Comparison of ENCODE assay signal across 8 cellular contexts in the genomic region with DNA sequence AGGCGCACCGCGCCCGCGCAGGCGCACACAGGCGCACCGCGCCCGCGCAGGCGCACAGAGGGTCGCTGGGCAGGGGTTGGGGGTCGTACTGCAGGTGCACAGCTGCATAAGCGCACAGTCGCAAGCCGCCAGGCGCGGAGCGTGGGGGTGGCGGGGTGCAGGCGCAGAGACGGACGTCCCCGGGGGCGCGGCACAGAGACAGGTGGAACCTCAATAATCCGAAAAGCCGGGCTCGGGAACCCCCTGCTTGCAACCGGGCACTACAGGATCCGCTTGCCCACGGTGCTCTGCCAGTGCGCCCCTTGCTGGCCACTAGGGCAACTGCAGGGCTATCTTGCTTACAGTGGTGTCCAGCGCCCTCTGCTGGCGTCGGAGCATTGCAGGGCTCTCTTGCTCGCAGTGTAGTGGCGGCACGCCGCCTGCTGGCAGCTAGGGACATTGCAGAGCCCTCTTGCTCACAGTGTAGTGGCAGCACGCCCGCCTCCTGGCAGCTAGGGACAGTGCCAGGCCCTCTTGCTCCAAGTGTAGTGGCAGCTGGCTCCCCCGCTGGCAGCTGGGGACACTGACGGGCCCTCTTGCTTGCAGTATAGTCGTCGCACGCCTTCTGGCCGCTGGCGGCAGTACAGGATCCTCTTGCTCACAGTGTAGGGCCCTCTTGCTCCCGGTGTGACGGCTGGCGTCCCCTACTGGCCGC. TPM values are rescaled to one million over a fixed set of nuclear protein-coding genes. Genes with fewer than 3 reads are reported as not detected.
DNase-seq lines count a peak whose midpoint lies in the region; ATAC-seq and TF ChIP-seq lines count a peak whose summit lies in the region.

No MANE protein-coding gene starts in this region.

- POLR2A ChIA-PET in CD8-positive, alpha-beta T cell (lab: Charles Lee), result no interaction called here

- H3K27me3 Mint-ChIP-seq in CD8-positive, alpha-beta T cell (ENCODE audit: low read depth), result peaks cover 8% of the 10 kb centered on the region

- no peaks in the 10 kb centered on the region for H3K27me3 ChIP-seq in CD8-positive, alpha-beta T cell (ENCODE audit: insufficient read depth, low read length)
- no peaks in the 10 kb centered on the region for H3K27me3 ChIP-seq in uterus

- no peaks in the 10 kb centered on the region for H3K4me1 ChIP-seq in CD8-positive, alpha-beta T cell (ENCODE audit: insufficient read depth, low read length)
- no peaks in the 10 kb centered on the region for H3K4me1 ChIP-seq in uterus

- peak in 5 of 7 experiments; percentile 23 to 74 (median 54) for DNase-seq in CD8-positive, alpha-beta T cell
- DNase-seq in NB4 (ENCODE audit: low read depth) (peak; percentile 57), erythroblast (lab: John Stamatoyannopoulos, UW) (peak; percentile 72 to 82), omental fat pad (ENCODE audit: low spot score) (no peak), uterus (peak; percentile 59), NK-92 (lab: John Stamatoyannopoulos, UW; ENCODE audit: unreplicated experiment) (no peak)
- DNase-seq in activated CD8-positive, alpha-beta memory T cell treated with anti-CD3 and anti-CD28 coated beads, Interleukin-2, amount 50 U/mL, for 24 hours (ENCODE audit: extremely low read depth), result peak; percentile 18

- no peak overlapping the region for H3K27ac ChIP-seq in CD8-positive, alpha-beta T cell (ENCODE audit: low read depth, low read length)
- H3K27ac ChIP-seq in uterus, result no peak overlapping the region

- intact Hi-C loops in CD8-positive, alpha-beta T cell (cut with DNase I, micrococcal nuclease), result no loop called here
- intact Hi-C loops in uterus (cut with DNase I; ENCODE audit: low total_unique reads), result no loop called here

- H3K36me3 ChIP-seq in CD8-positive, alpha-beta T cell (ENCODE audit: insufficient read depth, low read length), result no peaks in the 10 kb centered on the region
- no peaks in the 10 kb centered on the region for H3K36me3 ChIP-seq in uterus

- CTCF ChIA-PET in CD8-positive, alpha-beta T cell (lab: Charles Lee), result interaction anchor here (1.0 to 1.2 kb wide), 2 partner anchors 182 to 627 kb away, joined by 3 read pairs; no protein-coding TSS in a partner anchor

- no peak overlapping the region for H3K27ac Mint-ChIP-seq in CD8-positive, alpha-beta T cell

- no peaks in the 10 kb centered on the region for H3K9me3 ChIP-seq in CD8-positive, alpha-beta T cell (ENCODE audit: low read length)
- no peaks in the 10 kb centered on the region for H3K9me3 ChIP-seq in uterus

- H3K4me3 ChIP-seq in CD8-positive, alpha-beta T cell (ENCODE audit: low read depth, low read length), result no peak overlapping the region
- H3K4me3 ChIP-seq in NB4 (ENCODE audit: low read depth, low read length) (no peak overlapping the region), uterus (no peak overlapping the region)

- H3K4me3 Mint-ChIP-seq in CD8-positive, alpha-beta T cell, result no peak overlapping the region

- peak; percentile 82 for ATAC-seq in CD8-positive, alpha-beta T cell
- ATAC-seq in omental fat pad (ENCODE audit: low FRiP score), result peak; percentile 79
- no peak for ATAC-seq in GM21528 (IDR thresholded peaks at IDR 0.05; ENCODE audit: low FRiP score, unreplicated experiment)

- TF ChIP-seq POLR2A in NB4 (IDR thresholded peaks at IDR 0.05; ENCODE audit: extremely low read depth, insufficient read length), result no peak
- no peak for TF ChIP-seq POLR2A in erythroblast (IDR thresholded peaks at IDR 0.05; ENCODE audit: low read length)
- no peak for TF ChIP-seq POLR2A in uterus (IDR thresholded peaks at IDR 0.05)

- H3K36me3 Mint-ChIP-seq in CD8-positive, alpha-beta T cell, result no peaks in the 10 kb centered on the region

- H3K4me1 Mint-ChIP-seq in CD8-positive, alpha-beta T cell (ENCODE audit: low read depth), result no peaks in the 10 kb centered on the region

- H3K9me3 Mint-ChIP-seq in CD8-positive, alpha-beta T cell, result no peaks in the 10 kb centered on the region

- TF ChIP-seq CTCF in CD8-positive, alpha-beta T cell (IDR thresholded peaks at IDR 0.05), result peak; percentile 63
- TF ChIP-seq CTCF in NB4 (IDR thresholded peaks at IDR 0.05; ENCODE audit: low read depth, low read length) (peak; percentile 53), omental fat pad (IDR thresholded peaks at IDR 0.05) (peak in 1 of 3 donors; percentile 6), uterus (IDR thresholded peaks at IDR 0.05) (peak in 3 of 4 experiments; percentile 13 to 34 (median 34))

RNA-seq across cellular contexts. Expression of a gene that starts 34.9 kb away (rescaled TPM):
- total RNA-seq in CD8-positive, alpha-beta T cell, result under 1 TPM; 0.19 to 0.41 TPM
- total RNA-seq in omental fat pad (10 to 100 TPM in 2 of 4 donors, 1 to 10 TPM in 1, under 1 TPM in 1; 0.63 to 78.6 (median 18.0) TPM), uterus (10 to 100 TPM in 2 of 4 donors, 1 to 10 TPM in 1, under 1 TPM in 1; 0.51 to 13.2 (median 8.5) TPM)

Comparison
In these comparisons a context has a peak if more than half of its experiments do, and no peak if none do; other contexts are left out.
1. DNase-seq: peak in CD8-positive, alpha-beta T cell (5 of 7), NB4 (single experiment), activated CD8-positive, alpha-beta memory T cell treated with anti-CD3 and anti-CD28 coated beads, Interleukin-2, amount 50 U/mL, for 24 hours (single experiment), erythroblast (2 of 2) and uterus (2 of 2); none in omental fat pad (single experiment) and NK-92 (single experiment).